In genomic region chr10:44385726-44386438, GRCh38 we compare ENCODE assay signal across 10 cellular contexts. TPM values are rescaled to one million over a fixed set of nuclear protein-coding genes. Genes with fewer than 3 reads are reported as not detected.
DNase-seq lines count a peak whose midpoint lies in the region; ATAC-seq and TF ChIP-seq lines count a peak whose summit lies in the region.
"Had no signal": no experiment of that assay in that cellular context is flagged by ENCODE, and none has a peak within 500 bp of the region (broad histone marks: within the 10 kb centered on the region; RNA-seq: fewer than 3 reads in every experiment).

No MANE protein-coding gene starts in this region.

- TF ChIP-seq EP300 in ovary (IDR thresholded peaks at IDR 0.05): no peak

- H3K9ac ChIP-seq in MM.1S (ENCODE audit: low read length): no peak overlapping the region

- no peaks in the 10 kb centered on the region for H3K9me2 ChIP-seq in MM.1S (replicated peaks; ENCODE audit: insufficient read depth, low read length)

- no peaks in the 10 kb centered on the region for H4K20me1 ChIP-seq in MM.1S (ENCODE audit: insufficient read depth, low read length)

- H3K36me3 ChIP-seq in MM.1S (replicated peaks; ENCODE audit: insufficient read depth, low read length): no peaks in the 10 kb centered on the region
- H3K36me3 ChIP-seq in ovary: no peaks in the 10 kb centered on the region

- no peaks in the 10 kb centered on the region for H3K79me2 ChIP-seq in MM.1S (ENCODE audit: low read length)

- H3K27me3 ChIP-seq in MM.1S (replicated peaks; ENCODE audit: insufficient read depth, low read length) (peaks cover 8% of the 10 kb centered on the region), ovary (no peaks in the 10 kb centered on the region)

- H3K4me1 ChIP-seq in MM.1S (ENCODE audit: low read length) (no peaks in the 10 kb centered on the region), ovary (ENCODE audit: insufficient read depth) (peaks cover 6% of the 10 kb centered on the region)

- H3K4me3 ChIP-seq in MM.1S (ENCODE audit: low read length) (peak overlapping the region; percentile 57; the same call in 1 of the 2 replicates), fibroblast of the aortic adventitia (ENCODE audit: low read depth, low read length) (peak overlapping the region; percentile 88), ovary (peak overlapping the region; percentile 69)
- H3K4me3 ChIP-seq: PC-9 had no signal

- intact Hi-C loops in ovary (cut with DNase I): loop anchor here (1.0 to 5.0 kb wide), 5 partner anchors 476 to 715 kb away; no protein-coding TSS in a partner anchor

- TF ChIP-seq POLR2A in ovary (IDR thresholded peaks at IDR 0.05): no peak

- peak overlapping the region; percentile 51; the same call in 1 of the 2 replicates for H2AFZ ChIP-seq in MM.1S (ENCODE audit: low read length)
- H2AFZ ChIP-seq: PC-9 had no signal

- peak; percentile 3 for DNase-seq in COLO668 (lab: John Stamatoyannopoulos, UW; ENCODE audit: unreplicated experiment)
- no peak for DNase-seq in MM.1S
- DNase-seq in fibroblast of the aortic adventitia (ENCODE audit: low read depth): no peak
- peak in 4 of 5 donors; percentile 31 to 54 (median 48) for DNase-seq in ovary
- no peak for DNase-seq in MV-4-11 (lab: John Stamatoyannopoulos, UW)
- no peak for DNase-seq in NCI-H187 treated with DMSO at 0.1 percent for 48 hours (lab: John Stamatoyannopoulos, UW)

- H3F3A ChIP-seq in MM.1S (ENCODE audit: insufficient read depth, low read length): no peaks in the 10 kb centered on the region

- no peak for ATAC-seq in HG03135 (IDR thresholded peaks at IDR 0.05; ENCODE audit: unreplicated experiment)
- no peak for ATAC-seq in GM21390 (IDR thresholded peaks at IDR 0.05; ENCODE audit: unreplicated experiment)

- WGBS in ovary, 3 donors: 54 to 72% (median 68%) methylated on average over 40 to 47 of the region's 47 CpGs

- TF ChIP-seq CTCF in MM.1S (IDR thresholded peaks at IDR 0.05; ENCODE audit: low read length): no peak
- no peak for TF ChIP-seq CTCF in fibroblast of the aortic adventitia (IDR thresholded peaks at IDR 0.05; ENCODE audit: insufficient read depth, low read length)
- TF ChIP-seq CTCF in ovary (IDR thresholded peaks at IDR 0.05): no peak

- H3K27ac ChIP-seq in MM.1S (ENCODE audit: low read length) (no peak overlapping the region), ovary (no peak overlapping the region)
- H3K27ac ChIP-seq: PC-9 had no signal

- peak overlapping the region; percentile 79; the same call in 1 of the 2 replicates for H3K4me2 ChIP-seq in MM.1S (ENCODE audit: low read depth, low read length)
- H3K4me2 ChIP-seq: PC-9 had no signal

- H3K9me3 ChIP-seq in MM.1S (replicated peaks; ENCODE audit: insufficient read depth, low read length): no peaks in the 10 kb centered on the region
- no peaks in the 10 kb centered on the region for H3K9me3 ChIP-seq in ovary

RNA-seq across cellular contexts. Expression of gene CXCL12, which starts 1.0 kb away (rescaled TPM):
- total RNA-seq in fibroblast of the aortic adventitia (ENCODE audit: low replicate concordance) (54.1 and 381 TPM in 2 replicates), ovary (100 to 1,000 TPM in 4 of 7 donors, 10 to 100 TPM in 3; 14.2 to 160 (median 103) TPM)
- 100 to 1,000 TPM; 143 to 341 TPM for polyA plus RNA-seq in ovary
- total RNA-seq: HT-29, PC-9 had no signal

Comparison
In these comparisons a context has a peak if more than half of its experiments do, and no peak if none do; other contexts are left out.
1. DNase-seq: peak in COLO668 (single experiment) and ovary (4 of 5); none in MM.1S (single experiment), fibroblast of the aortic adventitia (single experiment), MV-4-11 (single experiment) and NCI-H187 treated with DMSO at 0.1 percent for 48 hours (single experiment).
2. Peak in every context shown above with its lines, with median percentiles within 50 percentile points of each other: H3K4me3 ChIP-seq.